Comparison of ENCODE assay signal across 28 cellular contexts in the genomic region with DNA sequence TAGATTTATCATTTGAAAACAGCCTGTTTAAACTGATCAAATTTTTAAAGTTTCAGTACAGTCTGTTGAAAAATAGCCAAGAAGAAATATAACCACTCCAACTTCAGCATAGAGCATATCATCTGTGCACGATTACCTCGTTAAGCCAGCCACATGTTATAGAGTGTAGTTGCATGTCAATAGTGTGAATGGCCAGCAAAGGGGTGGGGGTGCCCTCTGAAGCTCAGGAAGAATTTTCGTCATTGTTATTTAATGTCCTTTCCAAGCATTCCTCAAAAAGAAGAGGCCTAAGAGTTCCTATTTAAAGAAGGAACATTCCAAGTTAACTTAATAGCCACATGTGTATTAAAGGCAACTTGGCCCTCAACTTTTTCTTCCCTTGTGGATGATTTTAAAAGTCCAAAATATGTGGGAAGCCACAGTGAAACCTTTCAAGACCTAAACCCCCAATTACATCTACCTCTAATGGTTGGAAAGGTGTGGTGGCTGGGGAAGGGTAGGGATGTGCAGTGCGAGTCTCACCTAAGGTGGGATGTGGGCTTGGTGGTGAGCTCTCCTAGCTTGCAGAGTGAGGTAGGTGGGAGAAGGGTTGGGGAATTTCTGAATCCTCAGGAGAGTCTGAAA. TPM values are rescaled to one million over a fixed set of nuclear protein-coding genes. Genes with fewer than 3 reads are reported as not detected.
DNase-seq lines count a peak whose midpoint lies in the region; ATAC-seq and TF ChIP-seq lines count a peak whose summit lies in the region.
"Had no signal": no experiment of that assay in that cellular context is flagged by ENCODE, and none has a peak within 500 bp of the region (broad histone marks: within the 10 kb centered on the region; RNA-seq: fewer than 3 reads in every experiment).

No MANE protein-coding gene starts in this region.

- peaks cover 60% of the 10 kb centered on the region for H3K4me1 ChIP-seq in HUES6 (ENCODE audit: control insufficient read depth, insufficient read depth, low read length)
- H3K4me1 ChIP-seq in smooth muscle cell (ENCODE audit: low read depth) = peaks cover 35% of the 10 kb centered on the region
- no peaks in the 10 kb centered on the region for H3K4me1 ChIP-seq in Karpas-422 (ENCODE audit: low read length)

- H3K36me3 ChIP-seq in HUES6 (ENCODE audit: control insufficient read depth, insufficient read depth, low read length) (peaks cover 24% of the 10 kb centered on the region), brain microvascular endothelial cell (replicated peaks) (peaks cover 18% of the 10 kb centered on the region), smooth muscle cell (ENCODE audit: low read depth) (no peaks in the 10 kb centered on the region), Karpas-422 (ENCODE audit: insufficient read depth, low read length) (no peaks in the 10 kb centered on the region)
- H3K36me3 ChIP-seq: BLaER1, lower lobe of right lung had no signal

- H3K27ac ChIP-seq in HUES6 (ENCODE audit: low read depth, low read length) = peak overlapping the region; percentile 91
- H3K27ac ChIP-seq in brain microvascular endothelial cell = peak overlapping the region; percentile 95
- peak overlapping the region; percentile 90 for H3K27ac ChIP-seq in smooth muscle cell (ENCODE audit: low read depth)
- H3K27ac ChIP-seq in Karpas-422 (ENCODE audit: low read length) = no peak overlapping the region
- H3K27ac ChIP-seq: BLaER1, KMS-11, lower lobe of right lung, upper lobe of left lung had no signal

- WGBS in smooth muscle cell (ENCODE audit: low lambda C conversion rate) = 72% methylated on average over 4 of the region's 4 CpGs

- no peak for DNase-seq in brain microvascular endothelial cell
- DNase-seq in iPS-NIHi11 (ENCODE audit: low spot score) = peak; percentile 37
- DNase-seq in smooth muscle cell (lab: John Stamatoyannopoulos, UW; ENCODE audit: unreplicated experiment) = no peak
- DNase-seq in activated naive CD4-positive, alpha-beta T cell treated with anti-CD3 and anti-CD28 coated beads, Interleukin-2, amount 50 U/mL, for 16 hours = no peak
- DNase-seq in KG1 (lab: John Stamatoyannopoulos, UW) = no peak
- no peak for DNase-seq in Karpas-422
- DNase-seq: activated CD4-positive, alpha-beta T cell treated with anti-CD3 and anti-CD28 coated beads, Interleukin-2, amount 10 ng/mL, durations not matched to agents 24 days and 14 days; activated CD8-positive, alpha-beta memory T cell treated with anti-CD3 and anti-CD28 coated beads, Interleukin-2, amount 50 U/mL, for 48 hours; activated gamma-delta T cell; amniotic stem cell; effector CD8-positive, alpha-beta T cell; GF-D8; head of caudate nucleus; islet precursor cell; lower lobe of right lung; naive B cell; NCI-H1048; NCI-H2081 treated with DMSO at 0.1 percent for 48 hours; NCI-H510A; posterior cingulate gyrus; stimulated activated CD4-positive, alpha-beta T cell treated with anti-CD3 and anti-CD28 coated beads, Interleukin-2, amount 100 ng/mL, for 48 hours; upper lobe of left lung had no signal

- H4K20me1 ChIP-seq in smooth muscle cell (ENCODE audit: low read depth) (peaks cover 25% of the 10 kb centered on the region), Karpas-422 (ENCODE audit: insufficient read depth, low read depth, low read length) (no peaks in the 10 kb centered on the region)
- H4K20me1 ChIP-seq: BLaER1 had no signal

- H3K9me2 ChIP-seq in Karpas-422 (replicated peaks; ENCODE audit: insufficient read depth, low read length) = no peaks in the 10 kb centered on the region

- TF ChIP-seq CTCF in brain microvascular endothelial cell (IDR thresholded peaks at IDR 0.05; ENCODE audit: low read depth, low read length, missing control alignments) (no peak), smooth muscle cell (IDR thresholded peaks at IDR 0.05; ENCODE audit: borderline replicate concordance, insufficient read depth, poor library complexity, severe bottlenecking) (no peak)

- H2AFZ ChIP-seq in smooth muscle cell (ENCODE audit: low read depth) (no peak overlapping the region), Karpas-422 (ENCODE audit: low read length) (no peak overlapping the region)

- H3F3A ChIP-seq in smooth muscle cell (ENCODE audit: low read depth) = peaks cover 33% of the 10 kb centered on the region

- H3K4me3 ChIP-seq in HUES6 (ENCODE audit: low read depth, low read length) (peak overlapping the region; percentile 74; the same call in 1 of the 2 replicates), brain microvascular endothelial cell (ENCODE audit: low read depth, low read length) (no peak overlapping the region), smooth muscle cell (no peak overlapping the region), Karpas-422 (ENCODE audit: low read length) (no peak overlapping the region)
- H3K4me3 ChIP-seq: BLaER1, lower lobe of right lung, skin epidermis, upper lobe of left lung had no signal

- in situ Hi-C loops in brain microvascular endothelial cell (cut with HindIII; ENCODE audit: low pct_ligation_motif_present, low sequenced_read_pairs) = no loop called here

- peaks cover 7% of the 10 kb centered on the region for H3K79me2 ChIP-seq in smooth muscle cell (ENCODE audit: low read depth)
- no peaks in the 10 kb centered on the region for H3K79me2 ChIP-seq in Karpas-422 (ENCODE audit: low read length)

- H3K9me3 ChIP-seq in HUES6 (ENCODE audit: control insufficient read depth, insufficient read depth, low read depth, low read length) (no peaks in the 10 kb centered on the region), smooth muscle cell (replicated peaks; ENCODE audit: low read depth) (no peaks in the 10 kb centered on the region), Karpas-422 (ENCODE audit: low read length) (no peaks in the 10 kb centered on the region)
- H3K9me3 ChIP-seq: BLaER1, lower lobe of right lung, upper lobe of left lung had no signal

- no peaks in the 10 kb centered on the region for H3K27me3 ChIP-seq in HUES6 (ENCODE audit: control insufficient read depth, insufficient read depth, low read length)
- no peaks in the 10 kb centered on the region for H3K27me3 ChIP-seq in brain microvascular endothelial cell (replicated peaks)
- no peaks in the 10 kb centered on the region for H3K27me3 ChIP-seq in smooth muscle cell (ENCODE audit: low read depth)
- H3K27me3 ChIP-seq in Karpas-422 (ENCODE audit: low read length) = no peaks in the 10 kb centered on the region
- H3K27me3 ChIP-seq: upper lobe of left lung had no signal

- no peak for ATAC-seq in HG03097 (IDR thresholded peaks at IDR 0.05; ENCODE audit: low FRiP score, unreplicated experiment)
- ATAC-seq: HCT116, lower lobe of right lung had no signal

- H3K9ac ChIP-seq in HUES6 (ENCODE audit: low read length) (peak overlapping the region; percentile 69), smooth muscle cell (ENCODE audit: low read depth) (no peak overlapping the region), Karpas-422 (ENCODE audit: low read length) (no peak overlapping the region)
- H3K9ac ChIP-seq: BLaER1, KMS-11 had no signal

- no peak overlapping the region for H3K4me2 ChIP-seq in smooth muscle cell
- H3K4me2 ChIP-seq in Karpas-422 (ENCODE audit: low read depth, low read length, poor library complexity, severe bottlenecking) = no peak overlapping the region
- H3K4me2 ChIP-seq: BLaER1, KMS-11 had no signal

RNA-seq across cellular contexts. Expression of a gene that starts 1.8 kb away (rescaled TPM):
- total RNA-seq in smooth muscle cell = 1,180 and 1,197 TPM in 2 replicates
- polyA plus RNA-seq in smooth muscle cell = 1,697 and 2,448 TPM in 2 replicates
- not detected in 2 replicates for total RNA-seq in Karpas-422 (2014; rRNA removed; shearing (Covaris generic); ENCODE audit: low replicate concordance)
- total RNA-seq: activated CD4-positive, alpha-beta T cell treated with anti-CD3 and anti-CD28 coated beads, Interleukin-2, amount 10 ng/mL, durations not matched to agents 24 days and 14 days had no signal

Comparison
In these comparisons a context has a peak if more than half of its experiments do, and no peak if none do; other contexts are left out.
1. RNA of a gene that starts 1.8 kb away (total RNA-seq): 1,180 to 1,197 TPM in smooth muscle cell; not detected in Karpas-422; every median in the first group is over 1,000 times any median in the second.